ENCODE assay signal across 17 cellular contexts in the genomic region with DNA sequence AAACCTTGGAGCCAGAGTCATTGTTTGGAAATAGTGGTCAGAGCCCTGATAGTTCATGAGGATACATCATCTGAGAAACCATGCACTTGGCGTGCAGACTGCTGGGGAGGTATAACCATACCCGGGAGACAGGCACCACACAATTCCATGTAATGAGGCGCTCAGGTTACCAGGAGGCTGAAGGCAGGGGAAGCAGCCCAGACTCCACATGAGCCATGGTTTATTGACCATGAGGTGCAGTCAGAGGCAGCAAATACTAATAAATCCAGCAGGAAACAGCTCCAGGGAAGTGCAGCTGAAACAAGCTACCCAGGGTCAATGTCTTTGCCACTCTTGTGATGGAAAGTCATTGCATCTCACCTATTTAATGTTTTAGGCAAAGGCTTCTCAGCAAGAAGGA.
DNase-seq lines count a peak whose midpoint lies in the region; FAIRE-seq lines count a peak whose summit lies in the region.
"Had no signal": no experiment of that assay in that cellular context is flagged by ENCODE, and none has a peak within 500 bp of the region (broad histone marks: within the 10 kb centered on the region; RNA-seq: fewer than 3 reads in every experiment).

No MANE protein-coding gene starts in this region.

- no peak for FAIRE-seq in frontal cortex (lab: Jason Lieb, UNC)
- FAIRE-seq: A549, D721Med, G401.6, GM12891, GM19239, H1 had no signal

- DNase-seq in NCI-H1417 (lab: John Stamatoyannopoulos, UW) (peak in 2 of 3 experiments; percentile 24 to 57), NCI-H1417 treated with DMSO at 0.1 percent for 48 hours (lab: John Stamatoyannopoulos, UW) (no peak), NCI-H2107 treated with DMSO at 0.1 percent for 48 hours (lab: John Stamatoyannopoulos, UW; ENCODE audit: unreplicated experiment) (peak; percentile 52), NCI-H2107 (lab: John Stamatoyannopoulos, UW) (no peak), NCI-H69 (lab: John Stamatoyannopoulos, UW) (peak; percentile 46), frontal cortex (ENCODE audit: low spot score in 2 of 2) (no peak)
- no peak for DNase-seq in activated naive CD4-positive, alpha-beta T cell treated with anti-CD3 and anti-CD28 coated beads, Interleukin-2, amount 50 U/mL, for 16 hours
- DNase-seq: AML-193; Caco-2; CD4-positive, alpha-beta T cell; H9 had no signal

Comparison
In these comparisons a context has a peak if more than half of its experiments do, and no peak if none do; other contexts are left out.
1. DNase-seq: peak in NCI-H1417 (2 of 3), NCI-H2107 treated with DMSO at 0.1 percent for 48 hours (single experiment) and NCI-H69 (single experiment); none in NCI-H1417 treated with DMSO at 0.1 percent for 48 hours (single experiment), NCI-H2107 (single experiment), frontal cortex (0 of 2) and activated naive CD4-positive, alpha-beta T cell treated with anti-CD3 and anti-CD28 coated beads, Interleukin-2, amount 50 U/mL, for 16 hours (single experiment).